8 cellular contexts compared by ENCODE assay signal in the genomic region with DNA sequence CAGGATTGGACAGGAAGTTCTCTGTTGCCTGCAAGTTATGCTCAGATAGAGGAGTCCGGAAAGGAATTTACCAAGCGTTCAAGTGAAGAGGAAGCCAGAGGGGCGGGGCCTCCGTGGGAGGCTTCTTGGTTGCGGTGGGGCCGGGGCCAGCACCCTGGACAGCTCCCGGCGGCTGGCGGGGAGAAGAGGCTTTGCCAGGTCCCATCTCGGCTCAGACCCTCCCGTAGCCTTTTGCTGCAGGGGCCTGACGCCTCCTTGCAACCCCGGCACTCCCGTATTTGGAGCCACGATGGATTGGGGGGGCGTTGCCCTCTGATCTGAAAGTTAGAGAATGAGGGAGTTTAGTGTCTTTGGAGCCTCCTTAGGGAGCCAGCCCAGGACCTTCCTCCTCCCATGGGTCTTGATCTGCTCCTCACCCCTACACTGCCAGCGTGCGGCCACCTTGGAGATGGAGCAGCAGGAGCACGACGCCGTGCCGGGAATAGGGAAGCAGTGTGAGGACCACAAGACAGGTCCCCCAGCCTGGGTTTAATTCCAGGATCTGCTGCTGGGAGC. TPM values are rescaled to one million over a fixed set of nuclear protein-coding genes. Genes with fewer than 3 reads are reported as not detected.
DNase-seq lines count a peak whose midpoint lies in the region; ATAC-seq and TF ChIP-seq lines count a peak whose summit lies in the region.

No MANE protein-coding gene starts in this region.

- no peak for TF ChIP-seq EP300 in transverse colon (IDR thresholded peaks at IDR 0.05; ENCODE audit: low read depth)

- H3K4me3 Mint-ChIP-seq in CD4-positive, CD25-positive, alpha-beta regulatory T cell: no peak overlapping the region

- peak; percentile 45 to 58 for ATAC-seq in CD4-positive, CD25-positive, alpha-beta regulatory T cell (ENCODE audit: low read depth in 2 of 2)
- peak; percentile 88 for ATAC-seq in GM21723 (IDR thresholded peaks at IDR 0.05; ENCODE audit: unreplicated experiment)
- no peak for ATAC-seq in HG02588 (IDR thresholded peaks at IDR 0.05; ENCODE audit: unreplicated experiment)

- peaks cover 0 to 9% (median 5%) of the 10 kb centered on the region in 4 donors for H3K4me1 Mint-ChIP-seq in CD4-positive, CD25-positive, alpha-beta regulatory T cell

- H3K27ac Mint-ChIP-seq in CD4-positive, CD25-positive, alpha-beta regulatory T cell: peak overlapping the region in 1 of 3 donors; percentile 74

- no peak overlapping the region for H3K4me2 ChIP-seq in osteoblast (ENCODE audit: insufficient read depth, low read length)

- peaks cover 0 to 8% (median 4%) of the 10 kb centered on the region in 7 donors for H3K9me3 Mint-ChIP-seq in CD4-positive, CD25-positive, alpha-beta regulatory T cell

- H3K4me3 ChIP-seq in CD4-positive, CD25-positive, alpha-beta regulatory T cell (ENCODE audit: low read depth, low read length): no peak overlapping the region
- H3K4me3 ChIP-seq in NB4 (ENCODE audit: low read depth, low read length): no peak overlapping the region
- H3K4me3 ChIP-seq in fibroblast of mammary gland (ENCODE audit: control insufficient read depth, low read depth, low read length): no peak overlapping the region
- no peak overlapping the region for H3K4me3 ChIP-seq in osteoblast (ENCODE audit: insufficient read depth, low read length)
- H3K4me3 ChIP-seq in transverse colon: no peak overlapping the region

- H3K27me3 Mint-ChIP-seq in CD4-positive, CD25-positive, alpha-beta regulatory T cell: peaks cover 57% of the 10 kb centered on the region

- WGBS in transverse colon (ENCODE audit: low coverage in 1 of 2), 2 donors: 3 to 4% methylated on average over 9 to 22 of the region's 22 CpGs

- no peaks in the 10 kb centered on the region for H3K4me1 ChIP-seq in CD4-positive, CD25-positive, alpha-beta regulatory T cell (ENCODE audit: control insufficient read depth, insufficient read depth, low read length, poor library complexity, severe bottlenecking)
- H3K4me1 ChIP-seq in osteoblast (ENCODE audit: insufficient read depth, low read length) (peaks cover under 1% of the 10 kb centered on the region), transverse colon (peaks cover 0 to 19% (median 9%) of the 10 kb centered on the region in 4 donors)

- H3K27me3 ChIP-seq in CD4-positive, CD25-positive, alpha-beta regulatory T cell (ENCODE audit: control insufficient read depth, insufficient read depth, low read length): peaks cover 5% of the 10 kb centered on the region
- H3K27me3 ChIP-seq in osteoblast (ENCODE audit: insufficient read depth, low read length) (peaks cover 61% of the 10 kb centered on the region), transverse colon (peaks cover 70% of the 10 kb centered on the region)

- H3K36me3 Mint-ChIP-seq in CD4-positive, CD25-positive, alpha-beta regulatory T cell: no peaks in the 10 kb centered on the region

- intact Hi-C loops in transverse colon (cut with DNase I; ENCODE audit: low total_unique reads): no loop called here

- H3K36me3 ChIP-seq in CD4-positive, CD25-positive, alpha-beta regulatory T cell (ENCODE audit: control insufficient read depth, insufficient read depth, low read length): no peaks in the 10 kb centered on the region
- H3K36me3 ChIP-seq in osteoblast (ENCODE audit: insufficient read depth, low read length) (no peaks in the 10 kb centered on the region), transverse colon (no peaks in the 10 kb centered on the region)

- no peak overlapping the region for H2AFZ ChIP-seq in osteoblast (ENCODE audit: low read length)

- TF ChIP-seq CTCF in NB4 (IDR thresholded peaks at IDR 0.05; ENCODE audit: low read depth, low read length) (no peak), fibroblast of mammary gland (conservative IDR thresholded peaks at IDR 0.05; ENCODE audit: control insufficient read depth, insufficient read depth, low read depth, low read length) (no peak), osteoblast (IDR thresholded peaks at IDR 0.05; ENCODE audit: extremely low read depth, low read depth, low read length) (no peak), transverse colon (IDR thresholded peaks at IDR 0.05) (no peak)

- H4K20me1 ChIP-seq in osteoblast (ENCODE audit: insufficient read depth, low read length): no peaks in the 10 kb centered on the region

- no peak overlapping the region for H3K27ac ChIP-seq in CD4-positive, CD25-positive, alpha-beta regulatory T cell (ENCODE audit: insufficient read depth, low read length, poor library complexity, severe bottlenecking)
- no peak overlapping the region for H3K27ac ChIP-seq in osteoblast (ENCODE audit: low read depth, low read length)
- H3K27ac ChIP-seq in transverse colon: no peak overlapping the region

- peak; percentile 20 to 76 (median 55) for DNase-seq in CD4-positive, CD25-positive, alpha-beta regulatory T cell
- peak; percentile 91 for DNase-seq in NB4 (ENCODE audit: low read depth)
- peak; percentile 37 for DNase-seq in activated T-cell treated with anti-CD3 and anti-CD28 coated beads for 24 hours (ENCODE audit: low read depth)
- DNase-seq in fibroblast of mammary gland (ENCODE audit: low read depth): peak; percentile 51
- DNase-seq in osteoblast (ENCODE audit: insufficient read length, low spot score, missing footprints): peak; percentile 98
- peak; percentile 39 for DNase-seq in transverse colon

- in situ Hi-C loops in transverse colon (cut with MboI; ENCODE audit: low pct_ligation_motif_present in 1 of 4, low pct_unique_long_range_greater_than_20kb in 1 of 4, low sequenced_read_pairs in 3 of 4): no loop called here

- H3K9me3 ChIP-seq in CD4-positive, CD25-positive, alpha-beta regulatory T cell (ENCODE audit: control insufficient read depth in 2 of 2, low read length in 2 of 2): no peaks in the 10 kb centered on the region
- no peaks in the 10 kb centered on the region for H3K9me3 ChIP-seq in osteoblast (ENCODE audit: low read depth, low read length)
- no peaks in the 10 kb centered on the region for H3K9me3 ChIP-seq in transverse colon

- H3K79me2 ChIP-seq in osteoblast (ENCODE audit: insufficient read depth, low read length): no peaks in the 10 kb centered on the region

- TF ChIP-seq POLR2A in NB4 (IDR thresholded peaks at IDR 0.05; ENCODE audit: extremely low read depth, insufficient read length) (no peak), transverse colon (IDR thresholded peaks at IDR 0.05) (no peak)

RNA-seq across cellular contexts. Expression of gene SLC18A3, which starts 3.1 kb away (rescaled TPM):
- total RNA-seq in CD4-positive, CD25-positive, alpha-beta regulatory T cell: not detected
- polyA plus RNA-seq in CD4-positive, CD25-positive, alpha-beta regulatory T cell: not detected
- total RNA-seq in osteoblast (not detected in 2 replicates), transverse colon (1 to 10 TPM in 1 of 4 donors, under 1 TPM in 1, not detected in 2; 0.27 to 1.5 TPM)

RNA-seq across cellular contexts. Expression of gene CHAT, which starts 6.8 kb away (rescaled TPM):
- not detected for total RNA-seq in CD4-positive, CD25-positive, alpha-beta regulatory T cell
- not detected for polyA plus RNA-seq in CD4-positive, CD25-positive, alpha-beta regulatory T cell
- total RNA-seq in osteoblast: not detected in 2 replicates
- total RNA-seq in transverse colon: 1 to 10 TPM in 2 of 4 donors, not detected in 2; 1.1 to 3.8 TPM

Comparison
In these comparisons a context has a peak if more than half of its experiments do, and no peak if none do; other contexts are left out.
1. DNase-seq: peak in every context shown above with its lines; median percentile 98 in osteoblast; 91 in NB4; 55 in CD4-positive, CD25-positive, alpha-beta regulatory T cell; 51 in fibroblast of mammary gland; 39 in transverse colon; 37 in activated T-cell treated with anti-CD3 and anti-CD28 coated beads for 24 hours.